Comparison of ENCODE assay signal across 1 cellular context in genomic region chr20:53657732-53658131, GRCh38.
TF ChIP-seq lines count a peak whose summit lies in the region.

No MANE protein-coding gene starts in this region.

TF ChIP-seq in HepG2, 621 proteins besides CTCF, POLR2A, EP300 and RAD21 (continued from another document):
- TF ChIP-seq ZNF800 (CRISPR knock-in tag; IDR thresholded peaks at IDR 0.05) (no peak), EEA1 (CRISPR knock-in tag; IDR thresholded peaks at IDR 0.05; ENCODE audit: borderline replicate concordance) (no peak), PATZ1 (CRISPR knock-in tag; IDR thresholded peaks at IDR 0.05) (0 out of 2 replicates have a peak, but pooled peaks have one; percentile 28), TEAD2 (CRISPR knock-in tag; IDR thresholded peaks at IDR 0.05) (no peak)
- TF ChIP-seq, protein P1, sequence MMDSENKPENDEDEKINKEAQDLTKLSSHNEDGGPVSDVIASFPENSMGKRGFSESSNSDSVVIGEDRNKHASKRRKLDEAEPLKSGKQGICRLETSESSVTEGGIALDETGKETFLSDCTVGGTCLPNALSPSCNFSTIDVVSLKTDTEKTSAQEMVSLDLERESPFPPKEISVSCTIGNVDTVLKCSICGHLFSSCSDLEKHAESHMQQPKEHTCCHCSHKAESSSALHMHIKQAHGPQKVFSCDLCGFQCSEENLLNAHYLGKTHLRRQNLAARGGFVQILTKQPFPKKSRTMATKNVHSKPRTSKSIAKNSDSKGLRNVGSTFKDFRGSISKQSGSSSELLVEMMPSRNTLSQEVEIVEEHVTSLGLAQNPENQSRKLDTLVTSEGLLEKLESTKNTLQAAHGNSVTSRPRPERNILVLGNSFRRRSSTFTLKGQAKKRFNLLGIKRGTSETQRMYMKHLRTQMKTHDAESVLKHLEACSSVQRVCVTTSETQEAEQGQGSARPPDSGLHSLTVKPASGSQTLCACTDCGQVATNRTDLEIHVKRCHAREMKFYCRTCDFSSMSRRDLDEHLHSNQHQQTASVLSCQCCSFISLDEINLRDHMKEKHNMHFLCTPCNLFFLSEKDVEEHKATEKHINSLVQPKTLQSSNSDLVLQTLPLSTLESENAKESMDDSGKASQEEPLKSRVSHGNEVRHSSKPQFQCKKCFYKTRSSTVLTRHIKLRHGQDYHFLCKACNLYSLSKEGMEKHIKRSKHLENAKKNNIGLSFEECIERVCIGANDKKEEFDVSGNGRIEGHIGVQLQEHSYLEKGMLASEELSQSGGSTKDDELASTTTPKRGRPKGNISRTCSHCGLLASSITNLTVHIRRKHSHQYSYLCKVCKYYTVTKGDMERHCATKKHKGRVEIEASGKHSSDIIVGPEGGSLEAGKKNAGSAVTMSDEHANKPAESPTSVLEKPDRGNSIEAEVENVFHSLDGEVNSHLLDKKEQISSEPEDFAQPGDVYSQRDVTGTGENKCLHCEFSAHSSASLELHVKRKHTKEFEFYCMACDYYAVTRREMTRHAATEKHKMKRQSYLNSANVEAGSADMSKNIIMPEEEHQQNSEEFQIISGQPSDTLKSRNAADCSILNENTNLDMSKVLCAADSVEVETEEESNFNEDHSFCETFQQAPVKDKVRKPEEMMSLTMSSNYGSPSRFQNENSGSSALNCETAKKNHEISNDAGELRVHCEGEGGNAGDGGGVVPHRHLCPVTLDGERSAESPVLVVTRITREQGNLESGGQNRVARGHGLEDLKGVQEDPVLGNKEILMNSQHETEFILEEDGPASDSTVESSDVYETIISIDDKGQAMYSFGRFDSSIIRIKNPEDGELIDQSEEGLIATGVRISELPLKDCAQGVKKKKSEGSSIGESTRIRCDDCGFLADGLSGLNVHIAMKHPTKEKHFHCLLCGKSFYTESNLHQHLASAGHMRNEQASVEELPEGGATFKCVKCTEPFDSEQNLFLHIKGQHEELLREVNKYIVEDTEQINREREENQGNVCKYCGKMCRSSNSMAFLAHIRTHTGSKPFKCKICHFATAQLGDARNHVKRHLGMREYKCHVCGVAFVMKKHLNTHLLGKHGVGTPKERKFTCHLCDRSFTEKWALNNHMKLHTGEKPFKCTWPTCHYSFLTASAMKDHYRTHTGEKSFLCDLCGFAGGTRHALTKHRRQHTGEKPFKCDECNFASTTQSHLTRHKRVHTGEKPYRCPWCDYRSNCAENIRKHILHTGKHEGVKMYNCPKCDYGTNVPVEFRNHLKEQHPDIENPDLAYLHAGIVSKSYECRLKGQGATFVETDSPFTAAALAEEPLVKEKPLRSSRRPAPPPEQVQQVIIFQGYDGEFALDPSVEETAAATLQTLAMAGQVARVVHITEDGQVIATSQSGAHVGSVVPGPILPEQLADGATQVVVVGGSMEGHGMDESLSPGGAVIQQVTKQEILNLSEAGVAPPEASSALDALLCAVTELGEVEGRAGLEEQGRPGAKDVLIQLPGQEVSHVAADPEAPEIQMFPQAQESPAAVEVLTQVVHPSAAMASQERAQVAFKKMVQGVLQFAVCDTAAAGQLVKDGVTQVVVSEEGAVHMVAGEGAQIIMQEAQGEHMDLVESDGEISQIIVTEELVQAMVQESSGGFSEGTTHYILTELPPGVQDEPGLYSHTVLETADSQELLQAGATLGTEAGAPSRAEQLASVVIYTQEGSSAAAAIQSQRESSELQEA (CRISPR knock-in tag; IDR thresholded peaks at IDR 0.05; ENCODE audit: not compliant biosample characterization) = no peak
